In genomic region chr12:50980545-50980944, GRCh38 we compare ENCODE assay signal across 1 cellular context.
TF ChIP-seq lines count a peak whose summit lies in the region.

No MANE protein-coding gene starts in this region.

TF ChIP-seq in GM12878, 131 proteins besides CTCF, POLR2A, EP300 and RAD21:
- TF ChIP-seq ZNF622 (IDR thresholded peaks at IDR 0.05) (no peak), POLR2AphosphoS2 (IDR thresholded peaks at IDR 0.05; ENCODE audit: low read depth, low read length) (no peak)
